Comparison of ENCODE assay signal across 1 cellular context in the genomic region with DNA sequence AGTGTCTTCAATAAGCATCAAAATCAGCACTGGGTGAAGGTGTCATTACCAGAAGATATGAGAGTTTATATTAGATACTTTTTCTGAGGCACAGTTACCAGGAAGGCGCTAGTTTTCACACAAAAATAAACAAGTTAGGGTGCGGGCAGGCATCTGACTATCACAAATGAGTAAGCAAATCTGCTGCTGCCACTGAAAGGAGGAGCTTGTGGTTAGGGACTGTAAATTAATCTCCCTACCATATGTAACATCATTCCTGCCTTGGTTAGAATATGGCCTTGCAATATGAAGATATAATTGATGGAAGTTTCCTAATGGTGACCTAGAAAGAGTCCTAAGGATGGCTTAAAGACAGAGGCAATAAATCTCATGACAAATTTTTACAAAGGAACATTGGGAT.
TF ChIP-seq lines count a peak whose summit lies in the region.

No MANE protein-coding gene starts in this region.

TF ChIP-seq in K562, 482 proteins besides CTCF, POLR2A, EP300 and RAD21 (continues in another document):
- TF ChIP-seq, protein P1, sequence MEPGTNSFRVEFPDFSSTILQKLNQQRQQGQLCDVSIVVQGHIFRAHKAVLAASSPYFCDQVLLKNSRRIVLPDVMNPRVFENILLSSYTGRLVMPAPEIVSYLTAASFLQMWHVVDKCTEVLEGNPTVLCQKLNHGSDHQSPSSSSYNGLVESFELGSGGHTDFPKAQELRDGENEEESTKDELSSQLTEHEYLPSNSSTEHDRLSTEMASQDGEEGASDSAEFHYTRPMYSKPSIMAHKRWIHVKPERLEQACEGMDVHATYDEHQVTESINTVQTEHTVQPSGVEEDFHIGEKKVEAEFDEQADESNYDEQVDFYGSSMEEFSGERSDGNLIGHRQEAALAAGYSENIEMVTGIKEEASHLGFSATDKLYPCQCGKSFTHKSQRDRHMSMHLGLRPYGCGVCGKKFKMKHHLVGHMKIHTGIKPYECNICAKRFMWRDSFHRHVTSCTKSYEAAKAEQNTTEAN (CRISPR knock-in tag; IDR thresholded peaks at IDR 0.05) = no peak
- TF ChIP-seq, protein P2, sequence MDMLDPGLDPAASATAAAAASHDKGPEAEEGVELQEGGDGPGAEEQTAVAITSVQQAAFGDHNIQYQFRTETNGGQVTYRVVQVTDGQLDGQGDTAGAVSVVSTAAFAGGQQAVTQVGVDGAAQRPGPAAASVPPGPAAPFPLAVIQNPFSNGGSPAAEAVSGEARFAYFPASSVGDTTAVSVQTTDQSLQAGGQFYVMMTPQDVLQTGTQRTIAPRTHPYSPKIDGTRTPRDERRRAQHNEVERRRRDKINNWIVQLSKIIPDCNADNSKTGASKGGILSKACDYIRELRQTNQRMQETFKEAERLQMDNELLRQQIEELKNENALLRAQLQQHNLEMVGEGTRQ (CRISPR knock-in tag; IDR thresholded peaks at IDR 0.05) = no peak
- TF ChIP-seq PRMT5 (CRISPR knock-in tag; IDR thresholded peaks at IDR 0.05) (no peak), HDAC8 (tag; IDR thresholded peaks at IDR 0.05) (no peak), STAG1 (CRISPR knock-in tag; IDR thresholded peaks at IDR 0.05; ENCODE audit: borderline replicate concordance) (no peak), CBFA2T3 (IDR thresholded peaks at IDR 0.05) (peak; percentile 73), TCF3 (CRISPR knock-in tag; IDR thresholded peaks at IDR 0.05) (peak; percentile 65), PHF20 (IDR thresholded peaks at IDR 0.05; ENCODE audit: partially characterized antibody) (no peak), ZNF695 (CRISPR knock-in tag; IDR thresholded peaks at IDR 0.05) (no peak), KLF10 (CRISPR knock-in tag; IDR thresholded peaks at IDR 0.05) (no peak), HDAC1 (IDR thresholded peaks at IDR 0.05) (0 out of 4 replicates have a peak, but pooled peaks of 1 of the 2 experiments have one; percentile 32), CCAR2 (IDR thresholded peaks at IDR 0.05; ENCODE audit: low read depth, low read length) (no peak), CHCHD3 (CRISPR knock-in tag; IDR thresholded peaks at IDR 0.05) (no peak), CREB1 (IDR thresholded peaks at IDR 0.05) (no peak), CREB1 (CRISPR knock-in tag; IDR thresholded peaks at IDR 0.05) (no peak), MEIS2 (IDR thresholded peaks at IDR 0.05; ENCODE audit: partially characterized antibody) (peak; percentile 91), ZKSCAN3 (CRISPR knock-in tag; IDR thresholded peaks at IDR 0.05) (no peak), SMARCC2 (IDR thresholded peaks at IDR 0.05; ENCODE audit: low read depth) (peak; percentile 18; the same call in 1 of the 2 replicates), ATF7 (IDR thresholded peaks at IDR 0.05) (no peak), ZNF3 (CRISPR knock-in tag; IDR thresholded peaks at IDR 0.05) (no peak), SAP30 (IDR thresholded peaks at IDR 0.05; ENCODE audit: borderline replicate concordance, insufficient read depth, low read depth, low read length, poor library complexity, severe bottlenecking) (no peak), NR2C2 (CRISPR knock-in tag; IDR thresholded peaks at IDR 0.05) (no peak), NR2C2 (tag; IDR thresholded peaks at IDR 0.05) (0 out of 2 replicates have a peak, but pooled peaks have one; percentile 2), ARID2 (IDR thresholded peaks at IDR 0.05) (no peak), ZNF143 (CRISPR knock-in tag; IDR thresholded peaks at IDR 0.05) (no peak), ZNF41 (CRISPR knock-in tag; conservative IDR thresholded peaks at IDR 0.05) (no peak), MTA1 (IDR thresholded peaks at IDR 0.05; ENCODE audit: borderline replicate concordance) (no peak), ZFX (CRISPR knock-in tag; IDR thresholded peaks at IDR 0.05) (no peak), PPARD (CRISPR knock-in tag; IDR thresholded peaks at IDR 0.05) (no peak), TCF7L2 (IDR thresholded peaks at IDR 0.05; ENCODE audit: low read depth, low read length) (no peak)
- TF ChIP-seq, protein P3, sequence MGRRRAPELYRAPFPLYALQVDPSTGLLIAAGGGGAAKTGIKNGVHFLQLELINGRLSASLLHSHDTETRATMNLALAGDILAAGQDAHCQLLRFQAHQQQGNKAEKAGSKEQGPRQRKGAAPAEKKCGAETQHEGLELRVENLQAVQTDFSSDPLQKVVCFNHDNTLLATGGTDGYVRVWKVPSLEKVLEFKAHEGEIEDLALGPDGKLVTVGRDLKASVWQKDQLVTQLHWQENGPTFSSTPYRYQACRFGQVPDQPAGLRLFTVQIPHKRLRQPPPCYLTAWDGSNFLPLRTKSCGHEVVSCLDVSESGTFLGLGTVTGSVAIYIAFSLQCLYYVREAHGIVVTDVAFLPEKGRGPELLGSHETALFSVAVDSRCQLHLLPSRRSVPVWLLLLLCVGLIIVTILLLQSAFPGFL (CRISPR knock-in tag; IDR thresholded peaks at IDR 0.05) = no peak
- TF ChIP-seq, protein P4, sequence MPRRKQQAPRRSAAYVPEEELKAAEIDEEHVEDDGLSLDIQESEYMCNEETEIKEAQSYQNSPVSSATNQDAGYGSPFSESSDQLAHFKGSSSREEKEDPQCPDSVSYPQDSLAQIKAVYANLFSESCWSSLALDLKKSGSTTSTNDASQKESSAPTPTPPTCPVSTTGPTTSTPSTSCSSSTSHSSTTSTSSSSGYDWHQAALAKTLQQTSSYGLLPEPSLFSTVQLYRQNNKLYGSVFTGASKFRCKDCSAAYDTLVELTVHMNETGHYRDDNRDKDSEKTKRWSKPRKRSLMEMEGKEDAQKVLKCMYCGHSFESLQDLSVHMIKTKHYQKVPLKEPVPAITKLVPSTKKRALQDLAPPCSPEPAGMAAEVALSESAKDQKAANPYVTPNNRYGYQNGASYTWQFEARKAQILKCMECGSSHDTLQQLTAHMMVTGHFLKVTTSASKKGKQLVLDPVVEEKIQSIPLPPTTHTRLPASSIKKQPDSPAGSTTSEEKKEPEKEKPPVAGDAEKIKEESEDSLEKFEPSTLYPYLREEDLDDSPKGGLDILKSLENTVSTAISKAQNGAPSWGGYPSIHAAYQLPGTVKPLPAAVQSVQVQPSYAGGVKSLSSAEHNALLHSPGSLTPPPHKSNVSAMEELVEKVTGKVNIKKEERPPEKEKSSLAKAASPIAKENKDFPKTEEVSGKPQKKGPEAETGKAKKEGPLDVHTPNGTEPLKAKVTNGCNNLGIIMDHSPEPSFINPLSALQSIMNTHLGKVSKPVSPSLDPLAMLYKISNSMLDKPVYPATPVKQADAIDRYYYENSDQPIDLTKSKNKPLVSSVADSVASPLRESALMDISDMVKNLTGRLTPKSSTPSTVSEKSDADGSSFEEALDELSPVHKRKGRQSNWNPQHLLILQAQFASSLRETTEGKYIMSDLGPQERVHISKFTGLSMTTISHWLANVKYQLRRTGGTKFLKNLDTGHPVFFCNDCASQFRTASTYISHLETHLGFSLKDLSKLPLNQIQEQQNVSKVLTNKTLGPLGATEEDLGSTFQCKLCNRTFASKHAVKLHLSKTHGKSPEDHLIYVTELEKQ (CRISPR knock-in tag; IDR thresholded peaks at IDR 0.05) = no peak
- TF ChIP-seq, protein P5, sequence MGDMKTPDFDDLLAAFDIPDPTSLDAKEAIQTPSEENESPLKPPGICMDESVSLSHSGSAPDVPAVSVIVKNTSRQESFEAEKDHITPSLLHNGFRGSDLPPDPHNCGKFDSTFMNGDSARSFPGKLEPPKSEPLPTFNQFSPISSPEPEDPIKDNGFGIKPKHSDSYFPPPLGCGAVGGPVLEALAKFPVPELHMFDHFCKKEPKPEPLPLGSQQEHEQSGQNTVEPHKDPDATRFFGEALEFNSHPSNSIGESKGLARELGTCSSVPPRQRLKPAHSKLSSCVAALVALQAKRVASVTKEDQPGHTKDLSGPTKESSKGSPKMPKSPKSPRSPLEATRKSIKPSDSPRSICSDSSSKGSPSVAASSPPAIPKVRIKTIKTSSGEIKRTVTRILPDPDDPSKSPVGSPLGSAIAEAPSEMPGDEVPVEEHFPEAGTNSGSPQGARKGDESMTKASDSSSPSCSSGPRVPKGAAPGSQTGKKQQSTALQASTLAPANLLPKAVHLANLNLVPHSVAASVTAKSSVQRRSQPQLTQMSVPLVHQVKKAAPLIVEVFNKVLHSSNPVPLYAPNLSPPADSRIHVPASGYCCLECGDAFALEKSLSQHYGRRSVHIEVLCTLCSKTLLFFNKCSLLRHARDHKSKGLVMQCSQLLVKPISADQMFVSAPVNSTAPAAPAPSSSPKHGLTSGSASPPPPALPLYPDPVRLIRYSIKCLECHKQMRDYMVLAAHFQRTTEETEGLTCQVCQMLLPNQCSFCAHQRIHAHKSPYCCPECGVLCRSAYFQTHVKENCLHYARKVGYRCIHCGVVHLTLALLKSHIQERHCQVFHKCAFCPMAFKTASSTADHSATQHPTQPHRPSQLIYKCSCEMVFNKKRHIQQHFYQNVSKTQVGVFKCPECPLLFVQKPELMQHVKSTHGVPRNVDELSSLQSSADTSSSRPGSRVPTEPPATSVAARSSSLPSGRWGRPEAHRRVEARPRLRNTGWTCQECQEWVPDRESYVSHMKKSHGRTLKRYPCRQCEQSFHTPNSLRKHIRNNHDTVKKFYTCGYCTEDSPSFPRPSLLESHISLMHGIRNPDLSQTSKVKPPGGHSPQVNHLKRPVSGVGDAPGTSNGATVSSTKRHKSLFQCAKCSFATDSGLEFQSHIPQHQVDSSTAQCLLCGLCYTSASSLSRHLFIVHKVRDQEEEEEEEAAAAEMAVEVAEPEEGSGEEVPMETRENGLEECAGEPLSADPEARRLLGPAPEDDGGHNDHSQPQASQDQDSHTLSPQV (IDR thresholded peaks at IDR 0.05) = no peak
- TF ChIP-seq, protein P6, sequence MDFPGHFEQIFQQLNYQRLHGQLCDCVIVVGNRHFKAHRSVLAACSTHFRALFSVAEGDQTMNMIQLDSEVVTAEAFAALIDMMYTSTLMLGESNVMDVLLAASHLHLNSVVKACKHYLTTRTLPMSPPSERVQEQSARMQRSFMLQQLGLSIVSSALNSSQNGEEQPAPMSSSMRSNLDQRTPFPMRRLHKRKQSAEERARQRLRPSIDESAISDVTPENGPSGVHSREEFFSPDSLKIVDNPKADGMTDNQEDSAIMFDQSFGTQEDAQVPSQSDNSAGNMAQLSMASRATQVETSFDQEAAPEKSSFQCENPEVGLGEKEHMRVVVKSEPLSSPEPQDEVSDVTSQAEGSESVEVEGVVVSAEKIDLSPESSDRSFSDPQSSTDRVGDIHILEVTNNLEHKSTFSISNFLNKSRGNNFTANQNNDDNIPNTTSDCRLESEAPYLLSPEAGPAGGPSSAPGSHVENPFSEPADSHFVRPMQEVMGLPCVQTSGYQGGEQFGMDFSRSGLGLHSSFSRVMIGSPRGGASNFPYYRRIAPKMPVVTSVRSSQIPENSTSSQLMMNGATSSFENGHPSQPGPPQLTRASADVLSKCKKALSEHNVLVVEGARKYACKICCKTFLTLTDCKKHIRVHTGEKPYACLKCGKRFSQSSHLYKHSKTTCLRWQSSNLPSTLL (IDR thresholded peaks at IDR 0.05) = no peak
- TF ChIP-seq, protein P7, sequence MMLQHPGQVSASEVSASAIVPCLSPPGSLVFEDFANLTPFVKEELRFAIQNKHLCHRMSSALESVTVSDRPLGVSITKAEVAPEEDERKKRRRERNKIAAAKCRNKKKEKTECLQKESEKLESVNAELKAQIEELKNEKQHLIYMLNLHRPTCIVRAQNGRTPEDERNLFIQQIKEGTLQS (IDR thresholded peaks at IDR 0.05) = peak; percentile 34; the same call in 1 of the 2 replicates
- TF ChIP-seq, protein P7 (CRISPR knock-in tag; conservative IDR thresholded peaks at IDR 0.05) = no peak
- TF ChIP-seq, protein P8, sequence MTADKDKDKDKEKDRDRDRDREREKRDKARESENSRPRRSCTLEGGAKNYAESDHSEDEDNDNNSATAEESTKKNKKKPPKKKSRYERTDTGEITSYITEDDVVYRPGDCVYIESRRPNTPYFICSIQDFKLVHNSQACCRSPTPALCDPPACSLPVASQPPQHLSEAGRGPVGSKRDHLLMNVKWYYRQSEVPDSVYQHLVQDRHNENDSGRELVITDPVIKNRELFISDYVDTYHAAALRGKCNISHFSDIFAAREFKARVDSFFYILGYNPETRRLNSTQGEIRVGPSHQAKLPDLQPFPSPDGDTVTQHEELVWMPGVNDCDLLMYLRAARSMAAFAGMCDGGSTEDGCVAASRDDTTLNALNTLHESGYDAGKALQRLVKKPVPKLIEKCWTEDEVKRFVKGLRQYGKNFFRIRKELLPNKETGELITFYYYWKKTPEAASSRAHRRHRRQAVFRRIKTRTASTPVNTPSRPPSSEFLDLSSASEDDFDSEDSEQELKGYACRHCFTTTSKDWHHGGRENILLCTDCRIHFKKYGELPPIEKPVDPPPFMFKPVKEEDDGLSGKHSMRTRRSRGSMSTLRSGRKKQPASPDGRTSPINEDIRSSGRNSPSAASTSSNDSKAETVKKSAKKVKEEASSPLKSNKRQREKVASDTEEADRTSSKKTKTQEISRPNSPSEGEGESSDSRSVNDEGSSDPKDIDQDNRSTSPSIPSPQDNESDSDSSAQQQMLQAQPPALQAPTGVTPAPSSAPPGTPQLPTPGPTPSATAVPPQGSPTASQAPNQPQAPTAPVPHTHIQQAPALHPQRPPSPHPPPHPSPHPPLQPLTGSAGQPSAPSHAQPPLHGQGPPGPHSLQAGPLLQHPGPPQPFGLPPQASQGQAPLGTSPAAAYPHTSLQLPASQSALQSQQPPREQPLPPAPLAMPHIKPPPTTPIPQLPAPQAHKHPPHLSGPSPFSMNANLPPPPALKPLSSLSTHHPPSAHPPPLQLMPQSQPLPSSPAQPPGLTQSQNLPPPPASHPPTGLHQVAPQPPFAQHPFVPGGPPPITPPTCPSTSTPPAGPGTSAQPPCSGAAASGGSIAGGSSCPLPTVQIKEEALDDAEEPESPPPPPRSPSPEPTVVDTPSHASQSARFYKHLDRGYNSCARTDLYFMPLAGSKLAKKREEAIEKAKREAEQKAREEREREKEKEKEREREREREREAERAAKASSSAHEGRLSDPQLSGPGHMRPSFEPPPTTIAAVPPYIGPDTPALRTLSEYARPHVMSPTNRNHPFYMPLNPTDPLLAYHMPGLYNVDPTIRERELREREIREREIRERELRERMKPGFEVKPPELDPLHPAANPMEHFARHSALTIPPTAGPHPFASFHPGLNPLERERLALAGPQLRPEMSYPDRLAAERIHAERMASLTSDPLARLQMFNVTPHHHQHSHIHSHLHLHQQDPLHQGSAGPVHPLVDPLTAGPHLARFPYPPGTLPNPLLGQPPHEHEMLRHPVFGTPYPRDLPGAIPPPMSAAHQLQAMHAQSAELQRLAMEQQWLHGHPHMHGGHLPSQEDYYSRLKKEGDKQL (CRISPR knock-in tag; IDR thresholded peaks at IDR 0.05; ENCODE audit: borderline replicate concordance) = no peak
- TF ChIP-seq, protein P9, sequence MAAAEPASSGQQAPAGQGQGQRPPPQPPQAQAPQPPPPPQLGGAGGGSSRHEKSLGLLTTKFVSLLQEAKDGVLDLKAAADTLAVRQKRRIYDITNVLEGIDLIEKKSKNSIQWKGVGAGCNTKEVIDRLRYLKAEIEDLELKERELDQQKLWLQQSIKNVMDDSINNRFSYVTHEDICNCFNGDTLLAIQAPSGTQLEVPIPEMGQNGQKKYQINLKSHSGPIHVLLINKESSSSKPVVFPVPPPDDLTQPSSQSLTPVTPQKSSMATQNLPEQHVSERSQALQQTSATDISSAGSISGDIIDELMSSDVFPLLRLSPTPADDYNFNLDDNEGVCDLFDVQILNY (CRISPR knock-in tag; IDR thresholded peaks at IDR 0.05) = no peak
- TF ChIP-seq, protein P10, sequence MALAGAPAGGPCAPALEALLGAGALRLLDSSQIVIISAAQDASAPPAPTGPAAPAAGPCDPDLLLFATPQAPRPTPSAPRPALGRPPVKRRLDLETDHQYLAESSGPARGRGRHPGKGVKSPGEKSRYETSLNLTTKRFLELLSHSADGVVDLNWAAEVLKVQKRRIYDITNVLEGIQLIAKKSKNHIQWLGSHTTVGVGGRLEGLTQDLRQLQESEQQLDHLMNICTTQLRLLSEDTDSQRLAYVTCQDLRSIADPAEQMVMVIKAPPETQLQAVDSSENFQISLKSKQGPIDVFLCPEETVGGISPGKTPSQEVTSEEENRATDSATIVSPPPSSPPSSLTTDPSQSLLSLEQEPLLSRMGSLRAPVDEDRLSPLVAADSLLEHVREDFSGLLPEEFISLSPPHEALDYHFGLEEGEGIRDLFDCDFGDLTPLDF (CRISPR knock-in tag; IDR thresholded peaks at IDR 0.05) = no peak
